In the genomic region with DNA sequence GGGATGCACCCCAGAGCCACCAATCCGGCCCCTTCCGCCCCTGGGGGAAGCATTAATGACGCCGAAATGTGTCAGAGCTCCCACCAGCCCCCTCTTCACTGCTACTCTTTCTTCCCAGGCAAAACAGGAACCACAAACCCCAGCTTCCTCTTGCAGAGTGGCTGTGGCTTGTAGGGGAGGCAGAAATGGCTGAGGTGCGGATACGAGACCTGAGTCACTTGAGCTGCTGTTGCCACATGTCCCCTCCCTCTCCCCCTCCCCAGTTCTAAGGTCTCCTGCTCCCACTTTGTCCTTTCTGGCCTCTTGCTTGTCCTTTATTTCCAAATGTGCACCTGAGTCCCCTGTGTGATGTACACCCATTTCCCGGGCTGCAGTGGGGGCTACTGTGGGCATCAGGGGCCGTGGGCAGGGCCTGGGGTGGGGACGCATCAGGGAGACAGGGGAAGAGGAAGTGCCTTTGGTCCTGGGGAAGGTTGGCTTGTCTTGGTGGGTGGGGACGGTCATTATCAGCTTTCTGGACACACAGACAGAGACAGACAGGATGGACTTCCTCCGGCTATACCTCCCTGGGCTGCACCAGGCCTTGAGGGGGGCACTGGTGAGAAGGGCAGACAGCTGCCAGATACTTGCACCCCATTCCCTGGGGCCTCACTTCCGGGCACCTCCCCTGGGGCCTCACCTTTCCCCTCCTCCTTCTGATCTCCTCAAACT, we compare ENCODE assay signal across 9 cellular contexts. TPM values are rescaled to one million over a fixed set of nuclear protein-coding genes. Genes with fewer than 3 reads are reported as not detected.
DNase-seq lines count a peak whose midpoint lies in the region; ATAC-seq and TF ChIP-seq lines count a peak whose summit lies in the region.
"Had no signal": no experiment of that assay in that cellular context is flagged by ENCODE, and none has a peak within 500 bp of the region (broad histone marks: within the 10 kb centered on the region; RNA-seq: fewer than 3 reads in every experiment).

A gene with protein sequence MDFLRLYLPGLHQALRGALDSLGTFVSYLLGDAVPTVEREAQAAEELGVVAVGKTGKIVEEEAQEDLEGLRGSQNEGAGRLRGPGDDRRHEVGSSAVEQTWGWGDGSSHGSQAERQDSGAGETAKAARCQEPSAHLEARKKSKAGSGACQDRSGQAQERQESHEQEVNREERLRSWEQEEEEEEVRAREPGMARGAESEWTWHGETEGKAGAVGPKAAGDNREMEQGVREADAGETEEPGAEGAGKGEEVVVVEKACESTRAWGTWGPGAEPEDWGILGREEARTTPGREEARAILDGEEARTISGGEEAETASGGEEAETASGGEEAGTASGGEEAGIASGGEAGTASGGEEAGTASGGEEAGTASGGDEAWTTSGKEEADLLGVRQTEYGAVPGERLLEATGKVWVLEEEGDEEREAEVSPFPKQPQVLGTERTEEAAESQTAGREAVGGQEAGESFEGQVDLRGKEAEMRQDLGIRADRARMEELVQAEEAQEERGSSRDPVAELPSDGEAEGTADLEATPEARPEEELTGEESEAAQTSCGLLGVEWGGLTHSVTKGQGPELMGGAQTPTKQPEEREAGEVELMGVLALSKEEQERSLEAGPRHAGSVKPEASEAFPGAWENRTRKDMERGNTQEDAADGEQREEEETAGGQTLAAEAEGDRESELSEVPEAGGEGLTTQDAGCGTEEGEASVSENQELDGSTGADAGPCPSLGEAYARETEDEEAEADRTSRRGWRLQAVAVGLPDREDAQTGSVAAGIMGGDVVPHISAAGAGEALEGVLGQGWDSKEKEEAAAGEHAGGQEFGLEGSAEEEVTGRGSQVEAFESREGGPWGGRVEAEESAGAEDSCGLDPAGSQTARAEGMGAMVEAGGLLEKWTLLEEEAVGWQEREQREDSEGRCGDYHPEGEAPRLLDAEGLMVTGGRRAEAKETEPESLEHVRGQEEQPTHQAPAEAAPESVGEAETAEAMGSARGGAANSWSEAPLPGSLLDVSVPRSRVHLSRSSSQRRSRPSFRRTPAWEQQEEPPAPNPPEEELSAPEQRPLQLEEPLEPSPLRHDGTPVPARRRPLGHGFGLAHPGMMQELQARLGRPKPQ (plus strand): TSS at position 503 of the 711 bp plus-strand sequence. CDS start 39 bp downstream, at position 542.

- no peak within 1 kb of the TSS for H3K18ac ChIP-seq in H9 (ENCODE audit: insufficient read length, low read depth, low read length)

- no peak within 1 kb of the TSS for H3K4me3 Mint-ChIP-seq in H9

- no peak within 1 kb of the TSS for H2BK5ac ChIP-seq in H9 (ENCODE audit: insufficient read length, low read length)

- H4K8ac ChIP-seq in H9 (replicated peaks; ENCODE audit: insufficient read length, low read depth, low read length), result no peak within 1 kb of the TSS

- no peak within 1 kb of the TSS for H3K9ac ChIP-seq in H9 (ENCODE audit: extremely low read depth, insufficient read length, low read length)

- no peak within 1 kb of the TSS for H2AK5ac ChIP-seq in H9 (ENCODE audit: insufficient read length, low read length)

- no peak within 1 kb of the TSS for H2BK15ac ChIP-seq in H9 (ENCODE audit: low read depth, low read length)

- H3K27me3 Mint-ChIP-seq in H9 (ENCODE audit: low read depth), result peaks cover 20% of the 10 kb centered on the region

- no peak within 1 kb of the TSS for H2BK12ac ChIP-seq in H9 (ENCODE audit: insufficient read length, low read depth, low read length)

- no peak within 1 kb of the TSS for H3K27ac ChIP-seq in H9 (ENCODE audit: insufficient read length, low read depth, low read length)

- peaks cover 3% of the 10 kb centered on the region for H4K20me1 ChIP-seq in H9 (ENCODE audit: control insufficient read depth, insufficient read depth, insufficient read length)

- peaks cover 4 to 5% of the 10 kb centered on the region in 2 experiments; a peak in 1 of 4 replicates for H3K4me1 Mint-ChIP-seq in H9

- peak within 1 kb of the TSS in 2 of 3 experiments; percentile 18 to 79; a peak in 2 of 7 replicates for H3K27ac Mint-ChIP-seq in H9

- no peaks in the 10 kb centered on the region for H3K79me1 ChIP-seq in H9 (ENCODE audit: insufficient read depth, low read depth, low read length, poor library complexity, severe bottlenecking)

- peak; percentile 85 for DNase-seq in CMK (ENCODE audit: low read depth)
- DNase-seq in H9, result no peak
- peak; percentile 90 for DNase-seq in SIG-M5 (lab: John Stamatoyannopoulos, UW)
- DNase-seq in activated gamma-delta T cell treated with Interleukin-2 at 50 U/mL for 16 hours, result peak; percentile 89
- DNase-seq in mucosa of gallbladder (ENCODE audit: low spot score), result peak; percentile 65
- peak; percentile 88 for DNase-seq in stimulated activated naive CD4-positive, alpha-beta T cell treated with Interleukin-2 at 50 U/mL for 16 hours (lab: John Stamatoyannopoulos, UW)
- DNase-seq in AG08395 (ENCODE audit: low spot score), result no peak

- TF ChIP-seq CTCF in H9 (conservative IDR thresholded peaks at IDR 0.05), result no peak

- H4K91ac ChIP-seq in H9 (ENCODE audit: insufficient read length, low read depth, low read length), result peak within 1 kb of the TSS; percentile 14

- no peak within 1 kb of the TSS for H3T11ph ChIP-seq in H9 (ENCODE audit: low read length)

- H3K23me2 ChIP-seq in H9 (ENCODE audit: insufficient read length, low read depth, low read length, poor library complexity, severe bottlenecking), result peaks cover 9% of the 10 kb centered on the region

- H2AFZ ChIP-seq in H9 (ENCODE audit: low read length), result no peak within 1 kb of the TSS

- peak within 1 kb of the TSS; percentile 26 for H4K5ac ChIP-seq in H9 (ENCODE audit: insufficient read length, low read depth, low read length)

- no peak within 1 kb of the TSS for H2BK120ac ChIP-seq in H9 (ENCODE audit: low read depth, low read length, poor library complexity, severe bottlenecking)

- no CpG with 5 or more reads among the region's 12 CpGs for WGBS in H9 (ENCODE audit: extremely low coverage, insufficient read length, low lambda C conversion rate)

- no peak within 1 kb of the TSS for H3K23ac ChIP-seq in H9 (ENCODE audit: insufficient read length, low read depth, low read length)

- H3K9me3 ChIP-seq in H9 (ENCODE audit: control insufficient read depth, low read depth, low read length), result no peaks in the 10 kb centered on the region

- no peak within 1 kb of the TSS for H3K56ac ChIP-seq in H9 (ENCODE audit: insufficient read length, low read depth, low read length)

- no peak within 1 kb of the TSS for H3K4ac ChIP-seq in H9 (ENCODE audit: low read depth, low read length)

- no peak within 1 kb of the TSS for H3K14ac ChIP-seq in H9 (ENCODE audit: insufficient read depth, low read length)

- peaks cover 0 to 2% (median 1%) of the 10 kb centered on the region in 3 experiments; a peak in 3 of 7 replicates for H3K36me3 Mint-ChIP-seq in H9 (ENCODE audit: insufficient read depth in 1 of 3, low read depth in 3 of 3)

- H3K27me3 ChIP-seq in H9 (ENCODE audit: insufficient read depth, low read length), result no peaks in the 10 kb centered on the region

- no peaks in the 10 kb centered on the region for H3K4me1 ChIP-seq in H9 (ENCODE audit: insufficient read depth, low read length)

- H3K4me2 ChIP-seq in H9 (ENCODE audit: insufficient read depth, insufficient read length, low read length), result no peak within 1 kb of the TSS

- H2BK20ac ChIP-seq in H9 (ENCODE audit: low read depth, low read length, poor library complexity, severe bottlenecking), result no peak within 1 kb of the TSS

- H3K79me2 ChIP-seq in H9 (ENCODE audit: insufficient read depth, low read length), result no peaks in the 10 kb centered on the region

- ATAC-seq in GM18861 (IDR thresholded peaks at IDR 0.05; ENCODE audit: unreplicated experiment), result no peak

- H3K9me3 Mint-ChIP-seq in H9, result no peaks in the 10 kb centered on the region

RNA-seq across cellular contexts. Expression of the gene that starts here (rescaled TPM):
- not detected in 2 replicates for total RNA-seq in H9 (2021)
- total RNA-seq in mucosa of gallbladder, result 3.3 TPM
- total RNA-seq: endothelial cell of umbilical vein had no signal

Comparison
In these comparisons a context has a peak if more than half of its experiments do, and no peak if none do; other contexts are left out.
1. DNase-seq: peak in CMK (single experiment), SIG-M5 (single experiment), activated gamma-delta T cell treated with Interleukin-2 at 50 U/mL for 16 hours (single experiment), mucosa of gallbladder (single experiment) and stimulated activated naive CD4-positive, alpha-beta T cell treated with Interleukin-2 at 50 U/mL for 16 hours (single experiment); none in H9 (single experiment) and AG08395 (single experiment).